In the genomic region with DNA sequence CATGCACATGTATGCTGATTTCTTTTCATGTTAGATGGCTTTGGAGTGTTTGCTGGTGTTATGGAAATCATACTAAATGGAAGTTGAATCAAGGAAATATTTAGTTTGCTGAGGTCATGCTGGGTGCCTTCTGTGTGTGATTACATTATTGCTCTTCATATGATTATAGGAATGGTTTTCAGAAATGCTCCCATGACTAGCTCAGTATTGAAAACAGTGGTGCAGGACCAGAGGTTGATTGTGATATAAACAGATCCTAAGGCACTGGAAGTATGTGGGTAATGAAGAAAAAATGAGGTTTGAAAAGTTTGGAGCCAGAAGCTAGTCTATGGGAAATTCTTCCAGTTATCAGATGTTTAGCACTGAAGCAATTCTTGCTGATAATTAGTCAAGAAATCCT, we compare ENCODE assay signal across 31 cellular contexts.
"Had no signal": no experiment of that assay in that cellular context is flagged by ENCODE, and none has a peak within 500 bp of the region (broad histone marks: within the 10 kb centered on the region; RNA-seq: fewer than 3 reads in every experiment).

No MANE protein-coding gene starts in this region.

- H3K4me1 Mint-ChIP-seq: activated B cell treated with CpG ODN at 0.5 μM for 24 hours; activated T-helper 17 cell treated with anti-CD3 and anti-CD28 coated beads, Interleukin-2, amount 50 U/mL, for 72 hours had no signal

- H3K9me3 ChIP-seq: colonic mucosa, esophagus muscularis mucosa had no signal

- DNase-seq: activated B cell treated with CpG ODN at 0.5 μM for 24 hours; activated CD4-positive, alpha-beta T cell treated with anti-CD3 and anti-CD28 coated beads for 48 hours; activated CD4-positive, alpha-beta T cell treated with anti-CD3 and anti-CD28 coated beads, Interleukin-2, amount 50 U/mL, for 1 hour; activated CD4-positive, alpha-beta T cell treated with anti-CD3 and anti-CD28 coated beads, Interleukin-2, amount 50 U/mL, for 48 hours; activated CD8-positive, alpha-beta memory T cell treated with anti-CD3 and anti-CD28 coated beads for 24 hours; activated CD8-positive, alpha-beta T cell treated with anti-CD3 and anti-CD28 coated beads for 36 hours; activated effector memory CD4-positive, alpha-beta T cell treated with Interleukin-2 at 50 U/mL for 16 hours; activated gamma-delta T cell treated with Interleukin-2 at 50 U/mL for 16 hours; activated naive CD4-positive, alpha-beta T cell treated with anti-CD3 and anti-CD28 coated beads, Interleukin-2, amount 50 U/mL, for 16 hours; activated naive CD4-positive, alpha-beta T cell treated with Interleukin-2 at 50 U/mL for 16 hours; activated T-cell treated with anti-CD3 and anti-CD28 coated beads, Interleukin-2, amount 50 U/mL, for 4 hours; amniotic stem cell; anterior cingulate cortex; caudate nucleus; cerebellar nuclear complex; colonic mucosa; effector memory CD4-positive, alpha-beta T cell; endodermal cell; erythroblast; foreskin melanocyte; heart right ventricle; T1000; WERI-Rb-1 had no signal

- H3K36me3 ChIP-seq: colonic mucosa, esophagus muscularis mucosa, gastroesophageal sphincter, heart right ventricle, WERI-Rb-1 had no signal

- H3K27ac Mint-ChIP-seq: activated B cell treated with CpG ODN at 0.5 μM for 24 hours; activated CD8-positive, alpha-beta T cell treated with anti-CD3 and anti-CD28 coated beads for 36 hours; activated naive CD8-positive, alpha-beta T cell; activated T-helper 17 cell treated with anti-CD3 and anti-CD28 coated beads, Interleukin-2, amount 50 U/mL, for 72 hours; T-helper 1 cell treated with Interleukin-12 subunit alpha and Interleukin-12 subunit beta and Interleukin-4 antibody, amounts not matched to agents 30 μg/mL and 1 μg/mL, for 36 hours; T-helper 2 cell treated with Interferon-gamma antibody and Interleukin-4, amounts not matched to agents 5 μg/mL and 100 μg/mL, for 36 hours had no signal

- H3K27ac ChIP-seq: esophagus muscularis mucosa, gastroesophageal sphincter, heart right ventricle had no signal

- H3K36me3 Mint-ChIP-seq: activated naive CD8-positive, alpha-beta T cell had no signal

- ATAC-seq: activated CD4-positive, CD25-positive, alpha-beta regulatory T cell treated with anti-CD3 and anti-CD28 coated beads, Interleukin-2, amount 50 U/mL, for 24 hours; activated CD8-positive, alpha-beta T cell treated with anti-CD3 and anti-CD28 coated beads for 36 hours; activated T-cell treated with anti-CD3 and anti-CD28 coated beads, Interleukin-2, amount 50 U/mL, for 4 hours; activated T-helper 17 cell treated with anti-CD3 and anti-CD28 coated beads, Interleukin-2, amount 50 U/mL, for 72 hours; gastroesophageal sphincter; heart right ventricle had no signal

- H3K27me3 ChIP-seq: colonic mucosa, esophagus muscularis mucosa, gastroesophageal sphincter, heart right ventricle, hepatocyte had no signal

- H3K4me3 ChIP-seq: colonic mucosa, esophagus muscularis mucosa, gastroesophageal sphincter, heart right ventricle, hepatocyte had no signal

- H3K79me2 ChIP-seq: hepatocyte had no signal

- H3K4me1 ChIP-seq: colonic mucosa, heart right ventricle had no signal

- H3K9me3 Mint-ChIP-seq: activated B cell treated with CpG ODN at 0.5 μM for 24 hours; activated CD8-positive, alpha-beta T cell treated with anti-CD3 and anti-CD28 coated beads for 36 hours; activated T-cell treated with anti-CD3 and anti-CD28 coated beads, Interleukin-2, amount 50 U/mL, for 4 hours; T-helper 1 cell treated with Interleukin-12 subunit alpha and Interleukin-12 subunit beta and Interleukin-4 antibody, amounts not matched to agents 30 μg/mL and 1 μg/mL, for 36 hours; T-helper 2 cell treated with Interferon-gamma antibody and Interleukin-4, amounts not matched to agents 5 μg/mL and 100 μg/mL, for 36 hours had no signal

- H3K4me3 Mint-ChIP-seq: activated B cell treated with CpG ODN at 0.5 μM for 24 hours; activated CD8-positive, alpha-beta T cell treated with anti-CD3 and anti-CD28 coated beads for 36 hours; activated naive CD8-positive, alpha-beta T cell; activated T-cell treated with anti-CD3 and anti-CD28 coated beads, Interleukin-2, amount 50 U/mL, for 4 hours; activated T-helper 17 cell treated with anti-CD3 and anti-CD28 coated beads, Interleukin-2, amount 50 U/mL, for 72 hours; endodermal cell; T-helper 2 cell treated with Interferon-gamma antibody and Interleukin-4, amounts not matched to agents 5 μg/mL and 100 μg/mL, for 36 hours had no signal
